Comparison of ENCODE assay signal across 8 cellular contexts in the genomic region with DNA sequence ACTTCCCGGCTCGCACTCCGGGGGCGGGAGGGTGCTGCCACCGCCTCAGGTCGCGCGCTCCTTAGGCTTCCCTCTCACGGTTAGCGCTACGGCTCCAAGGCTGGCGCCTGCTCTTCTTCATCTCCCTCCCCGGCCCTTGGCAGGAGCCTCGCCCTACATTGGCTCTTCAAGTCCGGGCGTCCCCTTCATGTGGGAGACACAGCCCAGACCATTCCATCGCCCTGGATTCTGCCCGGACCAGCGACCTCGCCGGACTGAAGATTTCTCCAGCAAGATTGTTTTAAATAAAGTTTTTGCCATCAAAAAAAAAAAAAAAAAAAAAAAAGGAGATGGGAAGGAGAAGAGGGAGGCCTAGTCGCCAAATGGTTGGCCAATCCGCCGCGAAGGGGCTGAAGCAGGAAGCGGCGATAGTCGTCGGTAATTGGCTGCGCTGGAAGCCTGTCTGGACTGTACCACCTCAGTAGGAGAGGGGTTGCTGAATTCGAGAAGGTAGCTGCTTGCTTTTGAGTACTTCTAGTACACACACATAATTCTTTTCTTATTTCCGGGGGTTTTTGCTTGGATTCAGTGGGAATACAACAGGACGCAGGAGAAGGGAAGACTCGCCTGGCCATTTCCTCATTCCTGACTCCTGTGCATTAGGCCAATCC. TPM values are rescaled to one million over a fixed set of nuclear protein-coding genes. Genes with fewer than 3 reads are reported as not detected.
DNase-seq lines count a peak whose midpoint lies in the region; ATAC-seq and TF ChIP-seq lines count a peak whose summit lies in the region.

No MANE protein-coding gene starts in this region.

- TF ChIP-seq EP300 in suprapubic skin (IDR thresholded peaks at IDR 0.05) = no peak

- peak overlapping the region; percentile 96 for H3K4me3 Mint-ChIP-seq in activated naive CD4-positive, alpha-beta T cell treated with anti-CD3 and anti-CD28 coated beads, Interleukin-2, amount 50 U/mL, for 24 hours

- H3K27me3 ChIP-seq in GM06990 (replicated peaks; ENCODE audit: control insufficient read depth, insufficient read depth, low read length) = no peaks in the 10 kb centered on the region
- H3K27me3 ChIP-seq in suprapubic skin = no peaks in the 10 kb centered on the region

- H3K27me3 Mint-ChIP-seq in activated naive CD4-positive, alpha-beta T cell treated with anti-CD3 and anti-CD28 coated beads, Interleukin-2, amount 50 U/mL, for 24 hours = no peaks in the 10 kb centered on the region

- H3K4me1 ChIP-seq in suprapubic skin = peaks cover 38% of the 10 kb centered on the region

- peak overlapping the region; percentile 100 for H3K27ac Mint-ChIP-seq in activated naive CD4-positive, alpha-beta T cell treated with anti-CD3 and anti-CD28 coated beads, Interleukin-2, amount 50 U/mL, for 24 hours

- peak overlapping the region; percentile 81 for H3K4me3 ChIP-seq in GM06990 (replicated peaks; ENCODE audit: low read depth, low read length)
- peak overlapping the region; percentile 65 for H3K4me3 ChIP-seq in NB4 (ENCODE audit: low read depth, low read length)
- peak overlapping the region; percentile 99 for H3K4me3 ChIP-seq in SK-N-MC
- H3K4me3 ChIP-seq in suprapubic skin = peak overlapping the region; percentile 98

- peak overlapping the region; percentile 96 for H3K27ac ChIP-seq in SK-N-MC
- peak overlapping the region; percentile 99 for H3K27ac ChIP-seq in suprapubic skin

- H3K36me3 Mint-ChIP-seq in activated naive CD4-positive, alpha-beta T cell treated with anti-CD3 and anti-CD28 coated beads, Interleukin-2, amount 50 U/mL, for 24 hours = peaks cover 4% of the 10 kb centered on the region

- H3K36me3 ChIP-seq in GM06990 (ENCODE audit: control insufficient read depth, insufficient read depth, low read length) = peaks cover 2% of the 10 kb centered on the region; the same call in 1 of the 2 replicates
- peaks cover 16% of the 10 kb centered on the region for H3K36me3 ChIP-seq in SK-N-MC (ENCODE audit: insufficient read depth, low read length)
- peaks cover 6% of the 10 kb centered on the region for H3K36me3 ChIP-seq in suprapubic skin

- peak; percentile 63 for ATAC-seq in HG02571 (IDR thresholded peaks at IDR 0.05; ENCODE audit: unreplicated experiment)

- H3K9me3 ChIP-seq in SK-N-MC (ENCODE audit: low read depth, low read length) (no peaks in the 10 kb centered on the region), suprapubic skin (no peaks in the 10 kb centered on the region)

- TF ChIP-seq POLR2A in NB4 (IDR thresholded peaks at IDR 0.05; ENCODE audit: extremely low read depth, insufficient read length) (peak; percentile 39), suprapubic skin (IDR thresholded peaks at IDR 0.05) (no peak)

- TF ChIP-seq CTCF in GM06990 (IDR thresholded peaks at IDR 0.05; ENCODE audit: insufficient read depth, low read length, poor library complexity, severe bottlenecking) = no peak
- TF ChIP-seq CTCF in NB4 (IDR thresholded peaks at IDR 0.05; ENCODE audit: low read depth, low read length) = no peak
- TF ChIP-seq CTCF in suprapubic skin (IDR thresholded peaks at IDR 0.05) = no peak

- WGBS in suprapubic skin = 0% methylated on average over 22 of the region's 34 CpGs

- no peaks in the 10 kb centered on the region for H3K9me3 Mint-ChIP-seq in activated naive CD4-positive, alpha-beta T cell treated with anti-CD3 and anti-CD28 coated beads, Interleukin-2, amount 50 U/mL, for 24 hours

- H3K9ac ChIP-seq in SK-N-MC (ENCODE audit: insufficient read length) = peak overlapping the region; percentile 91

- H3K4me1 Mint-ChIP-seq in activated naive CD4-positive, alpha-beta T cell treated with anti-CD3 and anti-CD28 coated beads, Interleukin-2, amount 50 U/mL, for 24 hours = peaks cover 58% of the 10 kb centered on the region

- peak; percentile 93 for DNase-seq in GM06990 (ENCODE audit: extremely low read depth, insufficient read length)
- DNase-seq in NB4 (ENCODE audit: low read depth) = peak; percentile 99
- DNase-seq in SK-N-MC (ENCODE audit: low read depth, low spot score) = peak; percentile 97
- peak; percentile 99 for DNase-seq in globus pallidus (ENCODE audit: low spot score)
- DNase-seq in nucleus accumbens (lab: John Stamatoyannopoulos, UW) = peak in 55 of 56 donors; percentile 87 to 100 (median 97)
- peak; percentile 98 to 99 for DNase-seq in suprapubic skin (ENCODE audit: low spot score in 2 of 2)

RNA-seq across cellular contexts. Expression of a gene that starts 0.7 kb away (rescaled TPM):
- 10 to 100 TPM; 61.7 to 93.9 (median 87.6) TPM for total RNA-seq in suprapubic skin

RNA-seq across cellular contexts. Expression of a gene that starts 9.6 kb away (rescaled TPM):
- total RNA-seq in suprapubic skin = 10 to 100 TPM in 3 of 4 donors, 1 to 10 TPM in 1; 8.5 to 24.4 (median 20.9) TPM

RNA-seq across cellular contexts. Expression of a gene that starts 17.5 kb away (rescaled TPM):
- 1 to 10 TPM; 1.2 to 3.6 (median 1.5) TPM for total RNA-seq in suprapubic skin

RNA-seq across cellular contexts. Expression of a gene that starts 44.8 kb away (rescaled TPM):
- total RNA-seq in suprapubic skin = 10 to 100 TPM; 29.2 to 43.5 (median 32.7) TPM

RNA-seq across cellular contexts. Expression of a gene that starts 45.2 kb away (rescaled TPM):
- 10 to 100 TPM; 36.9 to 67.7 (median 55.0) TPM for total RNA-seq in suprapubic skin

Comparison
In these comparisons a context has a peak if more than half of its experiments do, and no peak if none do; other contexts are left out.
1. Peak in every context shown above with its lines: DNase-seq, ATAC-seq, H3K4me3 ChIP-seq and H3K27ac ChIP-seq.